20 cellular contexts compared by ENCODE assay signal in the genomic region with DNA sequence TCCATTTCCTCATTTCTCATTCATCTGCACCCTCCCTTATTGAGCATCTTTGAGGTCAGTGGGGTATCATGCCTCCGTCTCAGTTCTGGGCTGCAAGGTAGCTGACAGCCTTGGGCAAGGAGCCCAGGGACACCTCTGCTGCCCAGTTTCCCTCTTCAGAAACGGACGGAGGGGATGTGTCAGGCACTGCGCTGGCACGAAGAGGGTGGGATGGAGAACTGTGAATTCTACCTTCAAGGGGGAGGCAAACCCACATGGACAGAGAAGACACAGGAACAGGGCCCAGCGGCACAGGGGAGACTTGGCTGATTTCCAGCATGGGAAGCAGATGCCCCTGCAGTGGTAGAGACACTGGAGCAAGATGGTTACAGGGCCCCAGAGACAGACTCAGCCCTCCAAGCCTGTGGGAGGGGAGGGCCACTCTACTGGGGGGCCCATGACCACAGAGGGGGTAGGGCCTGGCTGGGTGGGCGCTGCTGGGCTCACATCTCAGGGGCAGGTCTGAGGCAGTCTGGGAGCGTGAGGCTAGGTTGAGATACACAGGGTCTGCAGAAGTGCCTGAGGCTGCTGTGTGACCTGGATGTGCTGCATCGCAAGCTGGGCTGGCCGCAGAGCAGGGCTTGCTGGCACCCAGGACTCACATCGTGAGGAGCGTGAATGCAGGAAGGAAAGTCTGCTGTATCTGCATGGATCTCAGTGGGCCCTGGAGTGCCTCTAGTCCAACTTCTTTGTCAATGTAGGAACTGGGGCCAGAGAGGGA.
DNase-seq lines count a peak whose midpoint lies in the region; ATAC-seq, FAIRE-seq and TF ChIP-seq lines count a peak whose summit lies in the region.
"Had no signal": no experiment of that assay in that cellular context is flagged by ENCODE, and none has a peak within 500 bp of the region (broad histone marks: within the 10 kb centered on the region; RNA-seq: fewer than 3 reads in every experiment).

No MANE protein-coding gene starts in this region.

- DNase-seq in NCI-H1694 treated with DMSO at 0.1 percent for 48 hours (lab: John Stamatoyannopoulos, UW): peak; percentile 16
- no peak for DNase-seq in NCI-H1694 (lab: John Stamatoyannopoulos, UW)
- no peak for DNase-seq in HTR-8/SVneo (ENCODE audit: insufficient read length, low spot score)
- peak; percentile 45 for DNase-seq in endodermal cell
- DNase-seq in upper lobe of right lung: no peak
- no peak for DNase-seq in erythroblast (lab: John Stamatoyannopoulos, UW)
- no peak for DNase-seq in immature natural killer cell
- DNase-seq: 8988T; C1 segment of cervical spinal cord; CD4-positive, alpha-beta memory T cell; COR-L47; DMS153; H7; MM.1S; NCI-H2081; NCI-H345; NCI-H510A treated with DMSO at 0.1 percent for 48 hours; PC-3 had no signal

- H3K9me3 ChIP-seq in endodermal cell (ENCODE audit: control insufficient read depth, low read length) (no peaks in the 10 kb centered on the region), upper lobe of right lung (no peaks in the 10 kb centered on the region)

- H3K36me3 Mint-ChIP-seq in endodermal cell (ENCODE audit: low read depth): no peaks in the 10 kb centered on the region
- peaks cover 0 to 3% (median 0%) of the 10 kb centered on the region in 3 donors for H3K36me3 Mint-ChIP-seq in immature natural killer cell
- H3K36me3 Mint-ChIP-seq: CD4-positive, alpha-beta memory T cell had no signal

- WGBS in endodermal cell (ENCODE audit: insufficient coverage in 1 of 2, insufficient read length in 1 of 2), 2 experiments: 92 to 97% methylated on average over 11 to 12 of the region's 12 CpGs

- H3K27ac Mint-ChIP-seq in endodermal cell: no peak overlapping the region
- H3K27ac Mint-ChIP-seq in immature natural killer cell: no peak overlapping the region
- H3K27ac Mint-ChIP-seq: CD4-positive, alpha-beta memory T cell had no signal

- H3K4me3 ChIP-seq in endodermal cell (ENCODE audit: low read length): no peak overlapping the region
- H3K4me3 ChIP-seq in upper lobe of right lung: no peak overlapping the region

- intact Hi-C loops in upper lobe of right lung (cut with DNase I): no loop called here

- TF ChIP-seq CTCF in endodermal cell (conservative IDR thresholded peaks at IDR 0.05) (no peak), upper lobe of right lung (IDR thresholded peaks at IDR 0.05) (no peak)

- H3K4me1 Mint-ChIP-seq in endodermal cell (peaks cover 27% of the 10 kb centered on the region), immature natural killer cell (no peaks in the 10 kb centered on the region)
- H3K4me1 Mint-ChIP-seq: CD4-positive, alpha-beta memory T cell had no signal

- ATAC-seq in upper lobe of right lung: peak; percentile 7
- ATAC-seq: PC-3 had no signal

- FAIRE-seq in HTR-8/SVneo (lab: Jason Lieb, UNC): peak; percentile 68
- FAIRE-seq: GM18507 had no signal

- TF ChIP-seq POLR2A in erythroblast (IDR thresholded peaks at IDR 0.05; ENCODE audit: low read length): no peak

- no peaks in the 10 kb centered on the region for H3K27me3 ChIP-seq in endodermal cell (ENCODE audit: control insufficient read depth, insufficient read depth, low read length, poor library complexity, severe bottlenecking)
- no peaks in the 10 kb centered on the region for H3K27me3 ChIP-seq in upper lobe of right lung

- H3K4me1 ChIP-seq in endodermal cell (ENCODE audit: control insufficient read depth, insufficient read depth, low read length) (no peaks in the 10 kb centered on the region), upper lobe of right lung (no peaks in the 10 kb centered on the region)

- no peaks in the 10 kb centered on the region for H3K9me3 Mint-ChIP-seq in endodermal cell
- no peaks in the 10 kb centered on the region for H3K9me3 Mint-ChIP-seq in immature natural killer cell
- H3K9me3 Mint-ChIP-seq: CD4-positive, alpha-beta memory T cell had no signal

- no peak overlapping the region for H3K4me3 Mint-ChIP-seq in endodermal cell
- H3K4me3 Mint-ChIP-seq in immature natural killer cell: no peak overlapping the region
- H3K4me3 Mint-ChIP-seq: CD4-positive, alpha-beta memory T cell had no signal

- H3K9ac ChIP-seq in endodermal cell (ENCODE audit: extremely low read depth, low read length, poor library complexity, severe bottlenecking): no peak overlapping the region
- H3K9ac ChIP-seq: KMS-11 had no signal

- no peaks in the 10 kb centered on the region for H3K36me3 ChIP-seq in endodermal cell (ENCODE audit: control insufficient read depth, insufficient read depth, low read length)
- H3K36me3 ChIP-seq in upper lobe of right lung: no peaks in the 10 kb centered on the region

- H3K27me3 Mint-ChIP-seq in endodermal cell (ENCODE audit: insufficient read depth) (peaks cover 6% of the 10 kb centered on the region), immature natural killer cell (ENCODE audit: low read depth in 3 of 3) (peaks cover 0 to 1% (median 1%) of the 10 kb centered on the region in 3 donors)

- no peak overlapping the region for H3K27ac ChIP-seq in endodermal cell (ENCODE audit: low read depth, low read length)
- H3K27ac ChIP-seq in upper lobe of right lung: no peak overlapping the region
- H3K27ac ChIP-seq: KMS-11 had no signal

Comparison
In these comparisons a context has a peak if more than half of its experiments do, and no peak if none do; other contexts are left out.
1. DNase-seq: peak in NCI-H1694 treated with DMSO at 0.1 percent for 48 hours (single experiment) and endodermal cell (single experiment); none in NCI-H1694 (single experiment), HTR-8/SVneo (single experiment), upper lobe of right lung (single experiment), erythroblast (0 of 2) and immature natural killer cell (0 of 3).